Comparison of ENCODE assay signal across 13 cellular contexts in genomic region chr7:80635998-80636397, GRCh38. TPM values are rescaled to one million over a fixed set of nuclear protein-coding genes. Genes with fewer than 3 reads are reported as not detected.
"Had no signal": no experiment of that assay in that cellular context is flagged by ENCODE, and none has a peak within 500 bp of the region (broad histone marks: within the 10 kb centered on the region; RNA-seq: fewer than 3 reads in every experiment).

No MANE protein-coding gene starts in this region.

- H3K4me3 ChIP-seq: smooth muscle cell had no signal

- ATAC-seq: effector memory CD8-positive, alpha-beta T cell; natural killer cell; T-cell had no signal

- DNase-seq: activated CD4-positive, CD25-positive, alpha-beta regulatory T cell treated with anti-CD3 and anti-CD28 coated beads, Interleukin-2, amount 50 U/mL, for 72 hours; activated naive CD4-positive, alpha-beta T cell; activated naive CD8-positive, alpha-beta T cell treated with anti-CD3 and anti-CD28 coated beads, Interleukin-2, amount 10 ng/mL, durations not matched to agents 7 days and 5 days; anterior cingulate cortex; effector memory CD8-positive, alpha-beta T cell; foreskin melanocyte; mesendoderm; natural killer cell; retina; T-cell; T-helper 9 cell had no signal

RNA-seq across cellular contexts. Expression of gene CD36, which starts 2.4 kb away (rescaled TPM):
- total RNA-seq: activated CD8-positive, alpha-beta memory T cell treated with anti-CD3 and anti-CD28 coated beads for 36 hours had no signal
